In the genomic region with DNA sequence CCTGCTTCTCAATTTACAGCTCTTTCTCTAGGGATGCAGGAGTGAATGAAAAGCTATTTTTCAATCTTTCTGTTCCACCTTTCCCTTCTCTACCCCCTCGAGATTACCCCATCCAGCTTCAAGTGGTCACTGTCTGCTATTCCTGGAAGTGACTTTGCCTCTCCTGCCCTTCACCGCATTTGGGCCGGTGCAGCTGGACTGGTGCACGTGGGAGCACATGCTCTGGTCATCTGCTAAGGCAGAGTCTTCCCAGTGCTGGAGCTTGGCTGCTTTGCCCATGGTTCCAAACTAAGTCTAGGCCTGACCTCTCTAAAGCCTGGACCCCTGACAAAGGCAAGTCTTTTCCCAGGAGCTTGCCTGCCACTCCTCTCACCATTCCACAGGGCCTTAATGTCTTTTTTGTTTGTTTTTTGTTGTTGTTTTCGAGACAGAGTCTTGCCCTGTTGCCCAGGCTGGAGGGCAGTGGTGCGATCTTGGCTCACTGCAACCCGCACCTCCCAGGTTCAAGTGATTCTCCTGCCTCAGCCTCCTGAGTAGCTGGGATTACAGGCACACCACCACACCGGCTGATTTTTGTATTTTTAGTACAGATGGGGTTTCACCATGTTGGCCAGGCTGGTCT, we compare ENCODE assay signal across 18 cellular contexts. TPM values are rescaled to one million over a fixed set of nuclear protein-coding genes. Genes with fewer than 3 reads are reported as not detected.
"Had no signal": no experiment of that assay in that cellular context is flagged by ENCODE, and none has a peak within 500 bp of the region (broad histone marks: within the 10 kb centered on the region; RNA-seq: fewer than 3 reads in every experiment).

No MANE protein-coding gene starts in this region.

- H3K27ac ChIP-seq: neutrophil, stomach, thoracic aorta, upper lobe of right lung had no signal

- H3K9me3 Mint-ChIP-seq: activated naive CD4-positive, alpha-beta T cell treated with anti-CD3 and anti-CD28 coated beads, Interleukin-2, amount 50 U/mL, for 24 hours; central memory CD8-positive, alpha-beta T cell; immature natural killer cell had no signal

- H3K27me3 Mint-ChIP-seq: activated naive CD4-positive, alpha-beta T cell treated with anti-CD3 and anti-CD28 coated beads, Interleukin-2, amount 50 U/mL, for 24 hours; central memory CD8-positive, alpha-beta T cell; naive thymus-derived CD8-positive, alpha-beta T cell; T-helper 17 cell had no signal

- DNase-seq: activated CD4-positive, alpha-beta T cell treated with anti-CD3 and anti-CD28 coated beads for 4 hours; activated CD8-positive, alpha-beta memory T cell treated with anti-CD3 and anti-CD28 coated beads, Interleukin-2, amount 50 U/mL, for 4 hours; activated CD8-positive, alpha-beta T cell treated with anti-CD3 and anti-CD28 coated beads, Interleukin-2, amount 10 ng/mL, durations not matched to agents 7 days and 5 days; activated effector memory CD4-positive, alpha-beta T cell treated with anti-CD3 and anti-CD28 coated beads, Interleukin-2, amount 50 U/mL, for 16 hours; activated T-cell treated with anti-CD3 and anti-CD28 coated beads, Interleukin-2, amount 50 U/mL, for 48 hours; effector memory CD4-positive, alpha-beta T cell; foreskin fibroblast; immature natural killer cell; naive thymus-derived CD8-positive, alpha-beta T cell; retina; stomach; T-helper 17 cell; upper lobe of right lung had no signal

- ATAC-seq: activated CD8-positive, alpha-beta T cell treated with anti-CD3 and anti-CD28 coated beads, Interleukin-2, amount 10 ng/mL, durations not matched to agents 7 days and 5 days; naive thymus-derived CD8-positive, alpha-beta T cell; T-helper 17 cell; upper lobe of right lung; WTC11 had no signal

- H3K4me1 Mint-ChIP-seq: activated naive CD4-positive, alpha-beta T cell treated with anti-CD3 and anti-CD28 coated beads, Interleukin-2, amount 50 U/mL, for 24 hours; central memory CD8-positive, alpha-beta T cell; immature natural killer cell; naive thymus-derived CD8-positive, alpha-beta T cell; T-helper 17 cell had no signal

- H3K9me3 ChIP-seq: neutrophil, stomach, upper lobe of right lung had no signal

- H3K27me3 ChIP-seq: neutrophil, stomach, upper lobe of right lung had no signal

- H3K4me3 Mint-ChIP-seq: activated CD8-positive, alpha-beta T cell treated with anti-CD3 and anti-CD28 coated beads, Interleukin-2, amount 10 ng/mL, durations not matched to agents 7 days and 5 days; activated naive CD4-positive, alpha-beta T cell treated with anti-CD3 and anti-CD28 coated beads, Interleukin-2, amount 50 U/mL, for 24 hours; central memory CD8-positive, alpha-beta T cell; immature natural killer cell; naive thymus-derived CD8-positive, alpha-beta T cell; T-helper 17 cell; WTC11 had no signal

- H3K36me3 Mint-ChIP-seq: WTC11 had no signal

- H3K36me3 ChIP-seq: neutrophil, thoracic aorta had no signal

- H3K27ac Mint-ChIP-seq: activated CD8-positive, alpha-beta T cell treated with anti-CD3 and anti-CD28 coated beads, Interleukin-2, amount 10 ng/mL, durations not matched to agents 7 days and 5 days; activated naive CD4-positive, alpha-beta T cell treated with anti-CD3 and anti-CD28 coated beads, Interleukin-2, amount 50 U/mL, for 24 hours; immature natural killer cell; T-helper 17 cell; WTC11 had no signal

- H3K4me3 ChIP-seq: stomach, thoracic aorta, upper lobe of right lung had no signal

RNA-seq across cellular contexts. Expression of a gene that starts 30.0 kb away (rescaled TPM):
- polyA plus RNA-seq: immature natural killer cell had no signal
